Comparison of ENCODE assay signal across 26 cellular contexts in genomic region chr12:124196236-124196635, GRCh38.
DNase-seq lines count a peak whose midpoint lies in the region; ATAC-seq, FAIRE-seq and TF ChIP-seq lines count a peak whose summit lies in the region.
"Had no signal": no experiment of that assay in that cellular context is flagged by ENCODE, and none has a peak within 500 bp of the region (broad histone marks: within the 10 kb centered on the region; RNA-seq: fewer than 3 reads in every experiment).

No MANE protein-coding gene starts in this region.

- H3K9ac ChIP-seq in H1 (replicated peaks in 1 of 4; ENCODE audit: extremely low read depth in 1 of 4, low read depth in 3 of 4, low read length in 3 of 4) (no peak overlapping the region), trophoblast cell (ENCODE audit: low read length) (no peak overlapping the region)
- H3K9ac ChIP-seq: BLaER1 had no signal

- intact Hi-C loops in Caco-2 (cut with micrococcal nuclease; ENCODE audit: unreplicated experiment) = no loop called here

- H3K27me3 Mint-ChIP-seq in Caco-2 (ENCODE audit: insufficient read depth, unreplicated experiment) (no peaks in the 10 kb centered on the region), GM23338 (ENCODE audit: insufficient read depth, low read depth, poor library complexity) (peaks cover 5% of the 10 kb centered on the region)

- TF ChIP-seq POLR2A in H1 (IDR thresholded peaks at IDR 0.05; ENCODE audit: control extremely low read depth in 1 of 2, low read depth in 2 of 2, low read length in 2 of 2) (no peak), Peyer's patch (IDR thresholded peaks at IDR 0.05) (no peak)

- H2BK15ac ChIP-seq in H1 (ENCODE audit: low read length) = no peak overlapping the region

- H3F3A ChIP-seq in GM23338 (replicated peaks; ENCODE audit: low read depth) = no peaks in the 10 kb centered on the region

- no peak overlapping the region for H2AFZ ChIP-seq in H1 (ENCODE audit: low read length)
- no peak overlapping the region for H2AFZ ChIP-seq in trophoblast cell (ENCODE audit: insufficient read depth, low read length, poor library complexity)
- no peak overlapping the region for H2AFZ ChIP-seq in GM23338

- peaks cover 1% of the 10 kb centered on the region; the same call in 1 of the 2 replicates for H3K23me2 ChIP-seq in H1 (ENCODE audit: low read depth, low read length)

- H3K4me3 Mint-ChIP-seq in Caco-2 (ENCODE audit: unreplicated experiment) = no peak overlapping the region
- H3K4me3 Mint-ChIP-seq in GM23338 = no peak overlapping the region
- H3K4me3 Mint-ChIP-seq: CD14-positive monocyte; CD4-positive, alpha-beta memory T cell; CD4-positive, CD25-positive, alpha-beta regulatory T cell; CD8-positive, alpha-beta memory T cell had no signal

- H3K9me2 ChIP-seq in GM23338 (ENCODE audit: insufficient read depth) = no peaks in the 10 kb centered on the region

- H3K27ac Mint-ChIP-seq in Caco-2 (ENCODE audit: unreplicated experiment) = peak overlapping the region; percentile 86
- no peak overlapping the region for H3K27ac Mint-ChIP-seq in GM23338
- H3K27ac Mint-ChIP-seq: CD4-positive, alpha-beta memory T cell; CD4-positive, CD25-positive, alpha-beta regulatory T cell; CD8-positive, alpha-beta memory T cell had no signal

- H3K36me3 Mint-ChIP-seq in Caco-2 (ENCODE audit: insufficient read depth, unreplicated experiment) (peaks cover 12% of the 10 kb centered on the region), GM23338 (ENCODE audit: low read depth) (no peaks in the 10 kb centered on the region; the same call in 1 of the 3 replicates)
- H3K36me3 Mint-ChIP-seq: CD14-positive monocyte; CD4-positive, CD25-positive, alpha-beta regulatory T cell; CD8-positive, alpha-beta memory T cell had no signal

- H2BK120ac ChIP-seq in H1 (replicated peaks; ENCODE audit: low read depth, low read length) (no peak overlapping the region), trophoblast cell (ENCODE audit: insufficient read depth, low read length, poor library complexity) (no peak overlapping the region)

- no peak overlapping the region for H2BK20ac ChIP-seq in H1 (ENCODE audit: low read length)

- H2BK5ac ChIP-seq in H1 (ENCODE audit: low read depth, low read length) = no peak overlapping the region
- no peak overlapping the region for H2BK5ac ChIP-seq in trophoblast cell (ENCODE audit: low read depth, low read length, poor library complexity)

- 87% methylated on average over 7 of the region's 7 CpGs; no CpG with 5 or more reads in 1 of the 2 experiments for WGBS in H1 (ENCODE audit: extremely low coverage in 1 of 2, insufficient coverage in 1 of 2, insufficient read length in 1 of 2, insufficient replicate concordance in 2 of 2, low coverage in 1 of 2, low lambda C conversion rate in 2 of 2, missing lambda C conversion rate in 1 of 2), 2 experiments
- WGBS in trophoblast cell (ENCODE audit: extremely low coverage, insufficient coverage, insufficient read length) = no CpG with 5 or more reads among the region's 7 CpGs

- peaks cover 32% of the 10 kb centered on the region for H3K4me1 Mint-ChIP-seq in Caco-2 (ENCODE audit: low read depth, unreplicated experiment)
- peaks cover 3% of the 10 kb centered on the region; the same call in 1 of the 3 replicates for H3K4me1 Mint-ChIP-seq in GM23338
- H3K4me1 Mint-ChIP-seq: CD14-positive monocyte; CD4-positive, alpha-beta memory T cell; CD4-positive, CD25-positive, alpha-beta regulatory T cell; CD8-positive, alpha-beta memory T cell had no signal

- H3K9me3 ChIP-seq in Caco-2 (peaks cover 17% of the 10 kb centered on the region), HEK293 (ENCODE audit: control insufficient read depth, insufficient read depth, low read depth, low read length) (no peaks in the 10 kb centered on the region), H1 (ENCODE audit: insufficient read depth in 2 of 2, low read depth in 1 of 2, low read length in 1 of 2) (peaks cover 3 to 7% of the 10 kb centered on the region in 2 experiments; a peak in 3 of 4 replicates), trophoblast cell (ENCODE audit: insufficient read depth, low read depth, low read length) (peaks cover 5% of the 10 kb centered on the region), Peyer's patch (peaks cover 0 to 8% (median 0%) of the 10 kb centered on the region in 4 donors)
- H3K9me3 ChIP-seq: BE2C, BLaER1 had no signal

- H3K14ac ChIP-seq in H1 (ENCODE audit: insufficient read length) = no peak overlapping the region
- no peak overlapping the region for H3K14ac ChIP-seq in trophoblast cell (ENCODE audit: low read length)

- no peak overlapping the region for H3K56ac ChIP-seq in H1 (replicated peaks; ENCODE audit: insufficient read length, low read depth, low read length)

- no peak for FAIRE-seq in H1 (lab: Jason Lieb, UNC)
- FAIRE-seq: A204.1, D721Med, G401.6, GM12891, GM19239 had no signal

- H3K36me3 ChIP-seq in Caco-2 (ENCODE audit: control insufficient read depth, insufficient read depth, low read length) = no peaks in the 10 kb centered on the region
- H3K36me3 ChIP-seq in HEK293 (ENCODE audit: control insufficient read depth in 2 of 2, insufficient read depth in 1 of 2, low read length in 2 of 2) = no peaks in the 10 kb centered on the region
- H3K36me3 ChIP-seq in H1 (ENCODE audit: control insufficient read depth in 2 of 4, insufficient read depth in 4 of 4, low read length in 3 of 4) = no peaks in the 10 kb centered on the region
- no peaks in the 10 kb centered on the region for H3K36me3 ChIP-seq in trophoblast cell (ENCODE audit: control insufficient read depth in 1 of 2, insufficient read depth in 2 of 2, low read length in 2 of 2)
- no peaks in the 10 kb centered on the region for H3K36me3 ChIP-seq in GM23338 (ENCODE audit: insufficient read depth)
- H3K36me3 ChIP-seq in Peyer's patch = no peaks in the 10 kb centered on the region
- H3K36me3 ChIP-seq: BE2C, BLaER1 had no signal

- no peak overlapping the region for H4K5ac ChIP-seq in H1 (ENCODE audit: insufficient read length, low read depth, low read length)

- ATAC-seq in HG03378 (IDR thresholded peaks at IDR 0.05; ENCODE audit: unreplicated experiment) (no peak), GM23338 (no peak), GM21515 (IDR thresholded peaks at IDR 0.05; ENCODE audit: unreplicated experiment) (no peak)

- BruUV-seq in Caco-2 (replicated peaks; lab: Mats Ljungman, UMichigan) = no TSS peak

- no peak overlapping the region for H4K12ac ChIP-seq in trophoblast cell (ENCODE audit: low read depth, low read length)

- H2AK5ac ChIP-seq in H1 (ENCODE audit: low read depth, low read length) (no peak overlapping the region), trophoblast cell (ENCODE audit: low read length) (no peak overlapping the region)

- no peak overlapping the region for H3K23ac ChIP-seq in H1 (ENCODE audit: insufficient read length)
- H3K23ac ChIP-seq in trophoblast cell (ENCODE audit: low read length) = no peak overlapping the region

- TF ChIP-seq RAD21 in H1 (IDR thresholded peaks at IDR 0.05 in 1 of 2, conservative IDR thresholded peaks at IDR 0.05 in 1 of 2; ENCODE audit: low read depth in 2 of 2, low read length in 2 of 2) = no peak

- no peaks in the 10 kb centered on the region for H4K20me1 ChIP-seq in H1 (replicated peaks in 1 of 2; ENCODE audit: control insufficient read depth in 1 of 2, insufficient read depth in 2 of 2, low read length in 2 of 2)
- H4K20me1 ChIP-seq in GM23338 (replicated peaks; ENCODE audit: insufficient read depth) = no peaks in the 10 kb centered on the region
- H4K20me1 ChIP-seq: BLaER1 had no signal

- POLR2A ChIA-PET in Caco-2 (lab: Charles Lee) = no interaction called here
- POLR2A ChIA-PET in HEK293 (lab: Yijun Ruan, JAX) = no interaction called here
- POLR2A ChIA-PET in H1 (lab: Charles Lee; ENCODE audit: partially characterized antibody) = interaction anchor here (1.4 kb wide), 2 partner anchors 9 kb away, joined by 3 read pairs; no protein-coding TSS in a partner anchor

- CTCF ChIA-PET in Caco-2 (lab: Charles Lee) = no interaction called here
- CTCF ChIA-PET in HEK293 (lab: Yijun Ruan, JAX) = interaction anchor here (0.6 to 1.0 kb wide), 2 partner anchors 27 to 143 kb away, joined by 3 to 4 read pairs; no protein-coding TSS in a partner anchor
- CTCF ChIA-PET in H1 (lab: Charles Lee; ENCODE audit: partially characterized antibody) = interaction anchor here (1.1 kb wide), 1 partner anchor 143 kb away, joined by 3 read pairs; no protein-coding TSS in a partner anchor

- H3K4me1 ChIP-seq in Caco-2 = peaks cover 16% of the 10 kb centered on the region
- H3K4me1 ChIP-seq in HEK293 (ENCODE audit: control insufficient read depth, insufficient read depth, low read length) = no peaks in the 10 kb centered on the region
- 0 out of 7 replicates have a peak, but pooled peaks cover 0 to 4% (median 2%) of the 10 kb centered on the region in 4 experiments for H3K4me1 ChIP-seq in H1 (replicated peaks in 1 of 4; ENCODE audit: control insufficient read depth in 3 of 4, insufficient read depth in 4 of 4, low read length in 3 of 4)
- no peaks in the 10 kb centered on the region for H3K4me1 ChIP-seq in trophoblast cell (ENCODE audit: control insufficient read depth in 1 of 2, insufficient read depth in 2 of 2, low read length in 2 of 2)
- peaks cover 8% of the 10 kb centered on the region; the same call in 1 of the 2 replicates for H3K4me1 ChIP-seq in GM23338 (ENCODE audit: insufficient read depth)
- H3K4me1 ChIP-seq in Peyer's patch = no peaks in the 10 kb centered on the region

- H3K18ac ChIP-seq in H1 (ENCODE audit: extremely low read depth, low read length) (no peak overlapping the region), trophoblast cell (ENCODE audit: low read length) (no peak overlapping the region)

- no peak for DNase-seq in Caco-2
- DNase-seq in H1 (ENCODE audit: low read depth in 1 of 2, low spot score in 2 of 2) = no peak
- no peak for DNase-seq in trophoblast cell
- DNase-seq in GM23338 (ENCODE audit: low spot score) = no peak
- no peak for DNase-seq in Peyer's patch
- DNase-seq: 8988T; ACHN; C1 segment of cervical spinal cord; Calu3; CD4-positive, alpha-beta memory T cell; CD4-positive, CD25-positive, alpha-beta regulatory T cell; CD8-positive, alpha-beta memory T cell; COR-L47; DMS79 treated with DMSO at 0.1 percent for 48 hours; GF-D8 had no signal

- H3K27ac ChIP-seq in HEK293 (ENCODE audit: extremely low read depth, low read depth, low read length) = no peak overlapping the region
- H3K27ac ChIP-seq in H1 (ENCODE audit: low read depth, low read length) = no peak overlapping the region
- no peak overlapping the region for H3K27ac ChIP-seq in trophoblast cell (ENCODE audit: low read depth, low read length)
- no peak overlapping the region for H3K27ac ChIP-seq in GM23338 (ENCODE audit: low read depth)
- no peak overlapping the region for H3K27ac ChIP-seq in Peyer's patch
- H3K27ac ChIP-seq: BLaER1 had no signal

- H3K4me2 ChIP-seq in H1 (ENCODE audit: insufficient read depth in 1 of 2, low read depth in 2 of 2, low read length in 2 of 2) (no peak overlapping the region), trophoblast cell (ENCODE audit: low read length) (no peak overlapping the region), GM23338 (no peak overlapping the region)
- H3K4me2 ChIP-seq: BLaER1 had no signal

- H3K79me1 ChIP-seq in H1 (ENCODE audit: low read depth, low read length) (no peaks in the 10 kb centered on the region), trophoblast cell (ENCODE audit: low read length) (no peaks in the 10 kb centered on the region)

- TF ChIP-seq CTCF in Caco-2 (IDR thresholded peaks at IDR 0.05; ENCODE audit: insufficient read depth in 1 of 2, low read depth in 1 of 2, low read length in 1 of 2, severe bottlenecking in 1 of 2, unreplicated experiment in 1 of 2) (no peak), HEK293 (tag by site-specific recombination; IDR thresholded peaks at IDR 0.05) (no peak), H1 (IDR thresholded peaks at IDR 0.05; ENCODE audit: control extremely low read depth in 1 of 3, insufficient read depth in 1 of 3, low read depth in 1 of 3, low read length in 3 of 3) (no peak), GM23338 (conservative IDR thresholded peaks at IDR 0.05; ENCODE audit: low read depth in 2 of 2) (no peak), Peyer's patch (IDR thresholded peaks at IDR 0.05) (no peak)

- peaks cover 33% of the 10 kb centered on the region for H3K9me3 Mint-ChIP-seq in Caco-2 (ENCODE audit: unreplicated experiment)
- H3K9me3 Mint-ChIP-seq in GM23338 = peaks cover 25% of the 10 kb centered on the region

- H2BK12ac ChIP-seq in H1 (ENCODE audit: low read depth, low read length) = no peak overlapping the region
- no peak overlapping the region for H2BK12ac ChIP-seq in trophoblast cell (ENCODE audit: low read length)

- no peaks in the 10 kb centered on the region for H3K79me2 ChIP-seq in H1 (ENCODE audit: control insufficient read depth in 1 of 2, insufficient read depth in 2 of 2, low read length in 2 of 2)
- H3K79me2 ChIP-seq in trophoblast cell (ENCODE audit: control insufficient read depth, insufficient read depth, low read length, poor library complexity) = no peaks in the 10 kb centered on the region
- no peaks in the 10 kb centered on the region for H3K79me2 ChIP-seq in GM23338 (replicated peaks; ENCODE audit: insufficient read depth)

- no peaks in the 10 kb centered on the region for H3K27me3 ChIP-seq in Caco-2 (replicated peaks; ENCODE audit: control insufficient read depth, insufficient read depth, low read length)
- no peaks in the 10 kb centered on the region; a peak in 1 of 7 replicates for H3K27me3 ChIP-seq in H1 (replicated peaks in 1 of 4; ENCODE audit: control insufficient read depth in 3 of 4, extremely low read depth in 1 of 4, insufficient read depth in 3 of 4, low read length in 3 of 4)
- no peaks in the 10 kb centered on the region for H3K27me3 ChIP-seq in trophoblast cell (ENCODE audit: insufficient read depth, low read length)
- H3K27me3 ChIP-seq in GM23338 (ENCODE audit: insufficient read depth) = no peaks in the 10 kb centered on the region
- H3K27me3 ChIP-seq in Peyer's patch = no peaks in the 10 kb centered on the region
- H3K27me3 ChIP-seq: BE2C, BLaER1 had no signal

- H4K8ac ChIP-seq in H1 (ENCODE audit: extremely low read depth, insufficient read depth, low read length) (no peak overlapping the region), trophoblast cell (ENCODE audit: low read depth, low read length) (no peak overlapping the region)

- TF ChIP-seq EP300 in H1 (IDR thresholded peaks at IDR 0.05; ENCODE audit: borderline replicate concordance in 1 of 2, low read depth in 2 of 2, low read length in 2 of 2) = no peak

- H3K4ac ChIP-seq in H1 (replicated peaks; ENCODE audit: insufficient read length, low read depth, low read length) = no peak overlapping the region
- no peak overlapping the region for H3K4ac ChIP-seq in trophoblast cell (ENCODE audit: low read depth, low read length)

- H3K4me3 ChIP-seq in Caco-2 (ENCODE audit: low read depth, low read length) = no peak overlapping the region
- H3K4me3 ChIP-seq in HEK293 (ENCODE audit: low read depth, low read length) = no peak overlapping the region
- H3K4me3 ChIP-seq in H1 (ENCODE audit: extremely low read depth in 1 of 4, insufficient read depth in 2 of 4, low read depth in 3 of 4, low read length in 4 of 4) = no peak overlapping the region
- peak overlapping the region; percentile 7 for H3K4me3 ChIP-seq in trophoblast cell (ENCODE audit: low read depth, low read length)
- no peak overlapping the region for H3K4me3 ChIP-seq in GM23338
- H3K4me3 ChIP-seq in Peyer's patch = no peak overlapping the region
- H3K4me3 ChIP-seq: BLaER1 had no signal

- H4K91ac ChIP-seq in H1 (replicated peaks; ENCODE audit: insufficient read length, low read length) = peak overlapping the region; percentile 12
- H4K91ac ChIP-seq in trophoblast cell (ENCODE audit: low read depth, low read length) = no peak overlapping the region
